In the genomic region with DNA sequence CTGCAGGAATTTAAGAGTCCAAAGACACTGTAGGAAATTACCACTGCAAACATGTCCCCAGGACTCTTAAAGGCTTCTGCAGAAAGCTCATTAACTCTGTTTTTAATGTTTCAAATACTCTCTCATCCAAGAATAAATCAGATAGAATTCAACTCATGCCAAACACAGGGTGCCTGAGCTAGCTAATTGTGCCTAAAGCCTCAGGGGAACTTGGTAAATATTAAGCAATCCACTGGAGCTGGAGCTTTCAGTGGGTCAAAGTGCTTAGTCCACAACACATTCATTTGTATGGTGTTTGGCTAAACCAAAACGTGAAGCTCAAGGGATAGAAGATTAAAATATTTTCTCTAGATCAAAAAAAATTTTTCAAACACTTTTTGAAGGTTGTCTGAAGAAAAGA, we compare ENCODE assay signal across 1 cellular context.
A peak's percentile ranks its signal among the peaks of the same experiment; 100 is the strongest.
TF ChIP-seq lines count a peak whose summit lies in the region.

No MANE protein-coding gene starts in this region.

TF ChIP-seq in HepG2, 621 proteins besides CTCF, POLR2A, EP300 and RAD21 (continued from another document and continues in another):
- TF ChIP-seq, protein P1, sequence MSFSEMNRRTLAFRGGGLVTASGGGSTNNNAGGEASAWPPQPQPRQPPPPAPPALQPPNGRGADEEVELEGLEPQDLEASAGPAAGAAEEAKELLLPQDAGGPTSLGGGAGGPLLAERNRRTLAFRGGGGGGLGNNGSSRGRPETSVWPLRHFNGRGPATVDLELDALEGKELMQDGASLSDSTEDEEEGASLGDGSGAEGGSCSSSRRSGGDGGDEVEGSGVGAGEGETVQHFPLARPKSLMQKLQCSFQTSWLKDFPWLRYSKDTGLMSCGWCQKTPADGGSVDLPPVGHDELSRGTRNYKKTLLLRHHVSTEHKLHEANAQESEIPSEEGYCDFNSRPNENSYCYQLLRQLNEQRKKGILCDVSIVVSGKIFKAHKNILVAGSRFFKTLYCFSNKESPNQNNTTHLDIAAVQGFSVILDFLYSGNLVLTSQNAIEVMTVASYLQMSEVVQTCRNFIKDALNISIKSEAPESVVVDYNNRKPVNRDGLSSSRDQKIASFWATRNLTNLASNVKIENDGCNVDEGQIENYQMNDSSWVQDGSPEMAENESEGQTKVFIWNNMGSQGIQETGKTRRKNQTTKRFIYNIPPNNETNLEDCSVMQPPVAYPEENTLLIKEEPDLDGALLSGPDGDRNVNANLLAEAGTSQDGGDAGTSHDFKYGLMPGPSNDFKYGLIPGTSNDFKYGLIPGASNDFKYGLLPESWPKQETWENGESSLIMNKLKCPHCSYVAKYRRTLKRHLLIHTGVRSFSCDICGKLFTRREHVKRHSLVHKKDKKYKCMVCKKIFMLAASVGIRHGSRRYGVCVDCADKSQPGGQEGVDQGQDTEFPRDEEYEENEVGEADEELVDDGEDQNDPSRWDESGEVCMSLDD (CRISPR knock-in tag; IDR thresholded peaks at IDR 0.05; ENCODE audit: borderline replicate concordance): no peak
- TF ChIP-seq EHMT2 (IDR thresholded peaks at IDR 0.05; ENCODE audit: borderline replicate concordance, low read depth, low read length) (peak; percentile 61; the same call in 1 of the 2 replicates), SRSF9 (IDR thresholded peaks at IDR 0.05; ENCODE audit: borderline replicate concordance, insufficient read depth, low read depth, low read length, poor library complexity, severe bottlenecking) (no peak), ZFP62 (CRISPR knock-in tag; IDR thresholded peaks at IDR 0.05) (no peak), HMG20A (CRISPR knock-in tag; IDR thresholded peaks at IDR 0.05; ENCODE audit: borderline replicate concordance) (peak; percentile 90), RBAK (CRISPR knock-in tag; IDR thresholded peaks at IDR 0.05) (0 out of 2 replicates have a peak, but pooled peaks have one; percentile 52), ZNF138 (CRISPR knock-in tag; IDR thresholded peaks at IDR 0.05; ENCODE audit: low read depth) (no peak), MIXL1 (CRISPR knock-in tag; IDR thresholded peaks at IDR 0.05) (peak; percentile 90), KDM3A (CRISPR knock-in tag; IDR thresholded peaks at IDR 0.05; ENCODE audit: low read depth) (0 out of 2 replicates have a peak, but pooled peaks have one; percentile 75), ZNF30 (CRISPR knock-in tag; IDR thresholded peaks at IDR 0.05) (no peak), TARDBP (CRISPR knock-in tag; IDR thresholded peaks at IDR 0.05) (peak; percentile 57; the same call in 1 of the 2 replicates), SATB2 (CRISPR knock-in tag; IDR thresholded peaks at IDR 0.05) (no peak), REPIN1 (CRISPR knock-in tag; IDR thresholded peaks at IDR 0.05; ENCODE audit: borderline replicate concordance, low read depth) (peak; percentile 56; the same call in 1 of the 2 replicates), NCOA2 (CRISPR knock-in tag; IDR thresholded peaks at IDR 0.05) (peak; percentile 83), ARHGAP35 (CRISPR knock-in tag; IDR thresholded peaks at IDR 0.05; ENCODE audit: borderline replicate concordance) (no peak), ZSCAN21 (CRISPR knock-in tag; IDR thresholded peaks at IDR 0.05; ENCODE audit: borderline replicate concordance) (0 out of 2 replicates have a peak, but pooled peaks have one; percentile 46), ARNTL (CRISPR knock-in tag; IDR thresholded peaks at IDR 0.05) (0 out of 2 replicates have a peak, but pooled peaks have one; percentile 16), XBP1 (CRISPR knock-in tag; IDR thresholded peaks at IDR 0.05) (no peak), NFIC (IDR thresholded peaks at IDR 0.05; ENCODE audit: low read length) (peak; percentile 72), ASH2L (IDR thresholded peaks at IDR 0.05; ENCODE audit: insufficient read length, low read depth, low read length) (peak; percentile 31), NFYC (CRISPR knock-in tag; IDR thresholded peaks at IDR 0.05) (no peak), SNAPC2 (CRISPR knock-in tag; IDR thresholded peaks at IDR 0.05) (no peak), TBP (CRISPR knock-in tag; IDR thresholded peaks at IDR 0.05) (no peak), ZNF468 (CRISPR knock-in tag; IDR thresholded peaks at IDR 0.05) (no peak), NR2F6 (IDR thresholded peaks at IDR 0.05) (peak; percentile 51; the same call in 1 of the 2 replicates), NR2F6 (CRISPR knock-in tag; IDR thresholded peaks at IDR 0.05) (peak; percentile 55), NFYB (CRISPR knock-in tag; IDR thresholded peaks at IDR 0.05) (0 out of 2 replicates have a peak, but pooled peaks have one; percentile 1), NFIB (CRISPR knock-in tag; IDR thresholded peaks at IDR 0.05; ENCODE audit: borderline replicate concordance) (no peak), ATF1 (CRISPR knock-in tag; IDR thresholded peaks at IDR 0.05) (no peak), ZNF331 (CRISPR knock-in tag; IDR thresholded peaks at IDR 0.05) (peak; percentile 87), ZSCAN30 (CRISPR knock-in tag; IDR thresholded peaks at IDR 0.05) (no peak), ZFP36L2 (CRISPR knock-in tag; IDR thresholded peaks at IDR 0.05) (no peak), HOXA5 (CRISPR knock-in tag; IDR thresholded peaks at IDR 0.05) (peak; percentile 41; the same call in 1 of the 2 replicates), ZNF326 (CRISPR knock-in tag; IDR thresholded peaks at IDR 0.05; ENCODE audit: borderline replicate concordance) (no peak), DMAP1 (CRISPR knock-in tag; IDR thresholded peaks at IDR 0.05) (no peak), ZNF75D (CRISPR knock-in tag; IDR thresholded peaks at IDR 0.05; ENCODE audit: borderline replicate concordance) (no peak), HOXA7 (CRISPR knock-in tag; IDR thresholded peaks at IDR 0.05) (no peak), ZNF367 (CRISPR knock-in tag; IDR thresholded peaks at IDR 0.05; ENCODE audit: borderline replicate concordance) (no peak), ZBTB20 (CRISPR knock-in tag; IDR thresholded peaks at IDR 0.05; ENCODE audit: borderline replicate concordance, low read depth) (peak; percentile 37; the same call in 1 of the 2 replicates), ZNF431 (CRISPR knock-in tag; IDR thresholded peaks at IDR 0.05; ENCODE audit: borderline replicate concordance, low read depth) (no peak), FOXJ3 (CRISPR knock-in tag; IDR thresholded peaks at IDR 0.05; ENCODE audit: borderline replicate concordance) (peak; percentile 78; the same call in 1 of the 2 replicates), JUN (CRISPR knock-in tag; IDR thresholded peaks at IDR 0.05) (no peak), ZNF773 (CRISPR knock-in tag; IDR thresholded peaks at IDR 0.05; ENCODE audit: borderline replicate concordance) (no peak), SMC3 (IDR thresholded peaks at IDR 0.05; ENCODE audit: low read length) (peak; percentile 20; the same call in 1 of the 2 replicates), ZNF589 (CRISPR knock-in tag; conservative IDR thresholded peaks at IDR 0.05) (no peak), HNF4G (IDR thresholded peaks at IDR 0.05; ENCODE audit: borderline replicate concordance, low read depth, low read length) (peak; percentile 97), HNF4G (CRISPR knock-in tag; IDR thresholded peaks at IDR 0.05; ENCODE audit: borderline replicate concordance, low read depth) (peak; percentile 64; the same call in 1 of the 2 replicates), RAD51 (IDR thresholded peaks at IDR 0.05; ENCODE audit: borderline replicate concordance) (no peak), HOXD1 (CRISPR knock-in tag; IDR thresholded peaks at IDR 0.05) (no peak), HCFC1 (IDR thresholded peaks at IDR 0.05; ENCODE audit: low read depth, low read length) (no peak), FOXC1 (CRISPR knock-in tag; IDR thresholded peaks at IDR 0.05; ENCODE audit: borderline replicate concordance) (no peak)
- TF ChIP-seq, protein P2, sequence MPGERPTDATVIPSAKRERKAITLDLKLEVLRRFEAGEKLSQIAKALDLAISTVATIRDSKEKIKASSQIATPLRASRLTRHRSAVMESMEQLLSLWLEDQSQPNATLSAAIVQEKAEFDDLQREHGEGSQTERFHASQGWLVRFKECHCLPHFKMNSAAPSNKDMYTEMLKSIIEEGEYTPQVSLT (CRISPR knock-in tag; IDR thresholded peaks at IDR 0.05; ENCODE audit: borderline replicate concordance, low read depth): no peak
- TF ChIP-seq, protein P3, sequence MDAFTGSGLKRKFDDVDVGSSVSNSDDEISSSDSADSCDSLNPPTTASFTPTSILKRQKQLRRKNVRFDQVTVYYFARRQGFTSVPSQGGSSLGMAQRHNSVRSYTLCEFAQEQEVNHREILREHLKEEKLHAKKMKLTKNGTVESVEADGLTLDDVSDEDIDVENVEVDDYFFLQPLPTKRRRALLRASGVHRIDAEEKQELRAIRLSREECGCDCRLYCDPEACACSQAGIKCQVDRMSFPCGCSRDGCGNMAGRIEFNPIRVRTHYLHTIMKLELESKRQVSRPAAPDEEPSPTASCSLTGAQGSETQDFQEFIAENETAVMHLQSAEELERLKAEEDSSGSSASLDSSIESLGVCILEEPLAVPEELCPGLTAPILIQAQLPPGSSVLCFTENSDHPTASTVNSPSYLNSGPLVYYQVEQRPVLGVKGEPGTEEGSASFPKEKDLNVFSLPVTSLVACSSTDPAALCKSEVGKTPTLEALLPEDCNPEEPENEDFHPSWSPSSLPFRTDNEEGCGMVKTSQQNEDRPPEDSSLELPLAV (CRISPR knock-in tag; conservative IDR thresholded peaks at IDR 0.05; ENCODE audit: low read depth): no peak
- TF ChIP-seq, protein P4, sequence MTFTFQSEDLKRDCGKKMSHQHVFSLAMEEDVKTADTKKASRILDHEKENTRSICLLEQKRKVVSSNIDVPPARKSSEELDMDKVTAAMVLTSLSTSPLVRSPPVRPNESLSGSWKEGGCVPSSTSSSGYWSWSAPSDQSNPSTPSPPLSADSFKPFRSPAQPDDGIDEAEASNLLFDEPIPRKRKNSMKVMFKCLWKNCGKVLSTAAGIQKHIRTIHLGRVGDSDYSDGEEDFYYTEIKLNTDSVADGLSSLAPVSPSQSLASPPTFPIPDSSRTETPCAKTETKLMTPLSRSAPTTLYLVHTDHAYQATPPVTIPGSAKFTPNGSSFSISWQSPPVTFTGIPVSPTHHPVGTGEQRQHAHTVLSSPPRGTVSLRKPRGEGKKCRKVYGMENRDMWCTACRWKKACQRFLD (CRISPR knock-in tag; IDR thresholded peaks at IDR 0.05; ENCODE audit: borderline replicate concordance): no peak
- TF ChIP-seq, protein P5, sequence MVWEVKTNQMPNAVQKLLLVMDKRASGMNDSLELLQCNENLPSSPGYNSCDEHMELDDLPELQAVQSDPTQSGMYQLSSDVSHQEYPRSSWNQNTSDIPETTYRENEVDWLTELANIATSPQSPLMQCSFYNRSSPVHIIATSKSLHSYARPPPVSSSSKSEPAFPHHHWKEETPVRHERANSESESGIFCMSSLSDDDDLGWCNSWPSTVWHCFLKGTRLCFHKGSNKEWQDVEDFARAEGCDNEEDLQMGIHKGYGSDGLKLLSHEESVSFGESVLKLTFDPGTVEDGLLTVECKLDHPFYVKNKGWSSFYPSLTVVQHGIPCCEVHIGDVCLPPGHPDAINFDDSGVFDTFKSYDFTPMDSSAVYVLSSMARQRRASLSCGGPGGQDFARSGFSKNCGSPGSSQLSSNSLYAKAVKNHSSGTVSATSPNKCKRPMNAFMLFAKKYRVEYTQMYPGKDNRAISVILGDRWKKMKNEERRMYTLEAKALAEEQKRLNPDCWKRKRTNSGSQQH (CRISPR knock-in tag; IDR thresholded peaks at IDR 0.05; ENCODE audit: low read depth): no peak
- TF ChIP-seq, protein P6, sequence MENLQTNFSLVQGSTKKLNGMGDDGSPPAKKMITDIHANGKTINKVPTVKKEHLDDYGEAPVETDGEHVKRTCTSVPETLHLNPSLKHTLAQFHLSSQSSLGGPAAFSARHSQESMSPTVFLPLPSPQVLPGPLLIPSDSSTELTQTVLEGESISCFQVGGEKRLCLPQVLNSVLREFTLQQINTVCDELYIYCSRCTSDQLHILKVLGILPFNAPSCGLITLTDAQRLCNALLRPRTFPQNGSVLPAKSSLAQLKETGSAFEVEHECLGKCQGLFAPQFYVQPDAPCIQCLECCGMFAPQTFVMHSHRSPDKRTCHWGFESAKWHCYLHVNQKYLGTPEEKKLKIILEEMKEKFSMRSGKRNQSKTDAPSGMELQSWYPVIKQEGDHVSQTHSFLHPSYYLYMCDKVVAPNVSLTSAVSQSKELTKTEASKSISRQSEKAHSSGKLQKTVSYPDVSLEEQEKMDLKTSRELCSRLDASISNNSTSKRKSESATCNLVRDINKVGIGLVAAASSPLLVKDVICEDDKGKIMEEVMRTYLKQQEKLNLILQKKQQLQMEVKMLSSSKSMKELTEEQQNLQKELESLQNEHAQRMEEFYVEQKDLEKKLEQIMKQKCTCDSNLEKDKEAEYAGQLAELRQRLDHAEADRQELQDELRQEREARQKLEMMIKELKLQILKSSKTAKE (CRISPR knock-in tag; IDR thresholded peaks at IDR 0.05; ENCODE audit: borderline replicate concordance): no peak
- TF ChIP-seq, protein P7, sequence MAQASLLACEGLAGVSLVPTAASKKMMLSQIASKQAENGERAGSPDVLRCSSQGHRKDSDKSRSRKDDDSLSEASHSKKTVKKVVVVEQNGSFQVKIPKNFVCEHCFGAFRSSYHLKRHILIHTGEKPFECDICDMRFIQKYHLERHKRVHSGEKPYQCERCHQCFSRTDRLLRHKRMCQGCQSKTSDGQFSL (CRISPR knock-in tag; IDR thresholded peaks at IDR 0.05): no peak
- TF ChIP-seq, protein P8, sequence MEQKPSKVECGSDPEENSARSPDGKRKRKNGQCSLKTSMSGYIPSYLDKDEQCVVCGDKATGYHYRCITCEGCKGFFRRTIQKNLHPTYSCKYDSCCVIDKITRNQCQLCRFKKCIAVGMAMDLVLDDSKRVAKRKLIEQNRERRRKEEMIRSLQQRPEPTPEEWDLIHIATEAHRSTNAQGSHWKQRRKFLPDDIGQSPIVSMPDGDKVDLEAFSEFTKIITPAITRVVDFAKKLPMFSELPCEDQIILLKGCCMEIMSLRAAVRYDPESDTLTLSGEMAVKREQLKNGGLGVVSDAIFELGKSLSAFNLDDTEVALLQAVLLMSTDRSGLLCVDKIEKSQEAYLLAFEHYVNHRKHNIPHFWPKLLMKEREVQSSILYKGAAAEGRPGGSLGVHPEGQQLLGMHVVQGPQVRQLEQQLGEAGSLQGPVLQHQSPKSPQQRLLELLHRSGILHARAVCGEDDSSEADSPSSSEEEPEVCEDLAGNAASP (CRISPR knock-in tag; IDR thresholded peaks at IDR 0.05; ENCODE audit: borderline replicate concordance): peak; percentile 78; the same call in 1 of the 2 replicates
- TF ChIP-seq, protein P9, sequence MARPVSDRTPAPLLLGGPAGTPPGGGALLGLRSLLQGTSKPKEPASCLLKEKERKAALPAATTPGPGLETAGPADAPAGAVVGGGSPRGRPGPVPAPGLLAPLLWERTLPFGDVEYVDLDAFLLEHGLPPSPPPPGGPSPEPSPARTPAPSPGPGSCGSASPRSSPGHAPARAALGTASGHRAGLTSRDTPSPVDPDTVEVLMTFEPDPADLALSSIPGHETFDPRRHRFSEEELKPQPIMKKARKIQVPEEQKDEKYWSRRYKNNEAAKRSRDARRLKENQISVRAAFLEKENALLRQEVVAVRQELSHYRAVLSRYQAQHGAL (CRISPR knock-in tag; IDR thresholded peaks at IDR 0.05; ENCODE audit: not compliant biosample characterization): no peak
- TF ChIP-seq, protein P10, sequence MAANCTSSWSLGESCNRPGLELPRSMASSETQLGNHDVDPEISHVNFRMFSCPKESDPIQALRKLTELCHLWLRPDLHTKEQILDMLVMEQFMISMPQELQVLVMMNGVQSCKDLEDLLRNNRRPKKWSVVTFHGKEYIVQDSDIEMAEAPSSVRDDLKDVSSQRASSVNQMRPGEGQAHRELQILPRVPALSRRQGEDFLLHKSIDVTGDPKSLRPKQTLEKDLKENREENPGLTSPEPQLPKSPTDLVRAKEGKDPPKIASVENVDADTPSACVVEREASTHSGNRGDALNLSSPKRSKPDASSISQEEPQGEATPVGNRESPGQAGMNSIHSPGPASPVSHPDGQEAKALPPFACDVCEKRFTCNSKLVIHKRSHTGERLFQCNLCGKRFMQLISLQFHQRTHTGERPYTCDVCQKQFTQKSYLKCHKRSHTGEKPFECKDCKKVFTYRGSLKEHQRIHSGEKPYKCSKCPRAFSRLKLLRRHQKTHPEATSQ (CRISPR knock-in tag; IDR thresholded peaks at IDR 0.05; ENCODE audit: borderline replicate concordance): no peak
